8 cellular contexts compared by ENCODE assay signal in the genomic region with DNA sequence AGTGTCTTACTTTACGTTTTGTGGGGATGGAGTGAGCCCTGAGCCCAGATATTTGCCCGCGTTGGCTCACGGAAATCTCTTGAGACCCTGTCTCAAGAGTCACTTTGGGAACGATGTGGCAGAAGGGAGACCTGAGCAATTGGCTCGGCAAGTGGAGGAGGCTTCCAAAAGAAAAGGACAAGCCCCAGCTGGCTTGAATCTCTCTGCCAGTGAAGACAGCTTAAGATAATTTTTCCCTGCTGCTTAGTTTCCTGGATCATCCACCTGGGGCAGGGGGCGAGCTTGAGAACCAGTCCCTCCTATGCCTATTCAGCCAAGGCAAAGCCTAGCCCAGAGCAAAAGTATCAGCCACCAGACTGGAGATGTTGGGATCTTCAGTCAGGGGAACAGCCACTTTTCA. TPM values are rescaled to one million over a fixed set of nuclear protein-coding genes. Genes with fewer than 3 reads are reported as not detected.
A peak's percentile ranks its signal among the peaks of the same experiment; 100 is the strongest.
DNase-seq lines count a peak whose midpoint lies in the region; ATAC-seq and TF ChIP-seq lines count a peak whose summit lies in the region.

No MANE protein-coding gene starts in this region.

- no peaks in the 10 kb centered on the region for H3K27me3 ChIP-seq in left lung

- peak overlapping the region; percentile 71 to 80 for H3K4me3 ChIP-seq in left lung

- H3K4me1 ChIP-seq in left lung = peaks cover 10 to 18% of the 10 kb centered on the region in 2 donors

- no peaks in the 10 kb centered on the region for H3K36me3 ChIP-seq in KOPT-K1 (ENCODE audit: insufficient read depth, low read length)
- no peaks in the 10 kb centered on the region for H3K36me3 ChIP-seq in left lung

- H3K4me1 Mint-ChIP-seq in type B pancreatic cell (ENCODE audit: unreplicated experiment) = peaks cover 4% of the 10 kb centered on the region

- intact Hi-C loops in left lung (cut with DNase I) = no loop called here

- peak overlapping the region; percentile 89 for H3K27ac Mint-ChIP-seq in type B pancreatic cell

- TF ChIP-seq CTCF in left lung (IDR thresholded peaks at IDR 0.05) (no peak), type B pancreatic cell (conservative IDR thresholded peaks at IDR 0.05) (no peak)

- H3K27ac ChIP-seq in KOPT-K1 (ENCODE audit: low read depth, low read length, poor library complexity, severe bottlenecking) (peak overlapping the region; percentile 62), left lung (peak overlapping the region; percentile 65 to 78)

- peak; percentile 6 for ATAC-seq in left lung

- DNase-seq in DMS79 treated with DMSO at 0.1 percent for 48 hours (lab: John Stamatoyannopoulos, UW) (peak; percentile 67), astrocyte of the hippocampus (ENCODE audit: low read depth, low spot score) (peak; percentile 36), left lung (no peak), type B pancreatic cell (ENCODE audit: extremely low spot score, unreplicated experiment) (no peak), cerebellar nuclear complex (lab: John Stamatoyannopoulos, UW) (no peak), NCI-H128 (lab: John Stamatoyannopoulos, UW; ENCODE audit: unreplicated experiment) (no peak), NCI-H446 treated with DMSO at 0.1 percent for 48 hours (lab: John Stamatoyannopoulos, UW) (no peak)

- H3K9me3 ChIP-seq in KOPT-K1 (ENCODE audit: insufficient read depth, low read length, poor library complexity, severe bottlenecking) (no peaks in the 10 kb centered on the region), left lung (no peaks in the 10 kb centered on the region)

- peak overlapping the region; percentile 93 for H3K4me3 Mint-ChIP-seq in type B pancreatic cell

- H3K27me3 Mint-ChIP-seq in type B pancreatic cell = no peaks in the 10 kb centered on the region

- H3K9me3 Mint-ChIP-seq in type B pancreatic cell = peaks cover 5% of the 10 kb centered on the region

- H3K36me3 Mint-ChIP-seq in type B pancreatic cell = no peaks in the 10 kb centered on the region

RNA-seq across cellular contexts. Expression of a gene that starts 0.7 kb away (rescaled TPM):
- 10 to 100 TPM; 15.7 to 18.5 TPM for total RNA-seq in left lung
- total RNA-seq in type B pancreatic cell (ENCODE audit: low replicate concordance) = 15.6 and 21.5 TPM in 2 replicates

Comparison
In these comparisons a context has a peak if more than half of its experiments do, and no peak if none do; other contexts are left out.
1. DNase-seq: peak in DMS79 treated with DMSO at 0.1 percent for 48 hours (single experiment) and astrocyte of the hippocampus (single experiment); none in left lung (0 of 2), type B pancreatic cell (single experiment), cerebellar nuclear complex (0 of 2), NCI-H128 (single experiment) and NCI-H446 treated with DMSO at 0.1 percent for 48 hours (single experiment).